In genomic region chr18:60064271-60064670, GRCh38 we compare ENCODE assay signal across 29 cellular contexts.
DNase-seq lines count a peak whose midpoint lies in the region; ATAC-seq and TF ChIP-seq lines count a peak whose summit lies in the region.
"Had no signal": no experiment of that assay in that cellular context is flagged by ENCODE, and none has a peak within 500 bp of the region (broad histone marks: within the 10 kb centered on the region; RNA-seq: fewer than 3 reads in every experiment).

No MANE protein-coding gene starts in this region.

- H3K4me3 ChIP-seq in RWPE2 (ENCODE audit: severe bottlenecking) (no peak overlapping the region), fibroblast of mammary gland (ENCODE audit: control insufficient read depth, low read depth, low read length) (no peak overlapping the region)
- no peak overlapping the region for H3K4me3 ChIP-seq in CD4-positive, alpha-beta memory T cell (ENCODE audit: low read length in 2 of 2)
- H3K4me3 ChIP-seq: heart left ventricle, SK-N-MC had no signal

- POLR2A ChIA-PET in CD4-positive, alpha-beta memory T cell (lab: Charles Lee; ENCODE audit: partially characterized antibody), result no interaction called here

- H3K27me3 ChIP-seq in RWPE2 (ENCODE audit: insufficient read depth, poor library complexity, severe bottlenecking), result no peaks in the 10 kb centered on the region
- H3K27me3 ChIP-seq in CD4-positive, alpha-beta memory T cell (ENCODE audit: insufficient read depth, low read length), result no peaks in the 10 kb centered on the region

- H3K36me3 ChIP-seq in RWPE2 (ENCODE audit: low read depth), result no peaks in the 10 kb centered on the region
- no peaks in the 10 kb centered on the region for H3K36me3 ChIP-seq in CD4-positive, alpha-beta memory T cell (ENCODE audit: insufficient read depth, low read length)
- H3K36me3 ChIP-seq: heart left ventricle had no signal

- no peaks in the 10 kb centered on the region for H3K36me3 Mint-ChIP-seq in CD4-positive, alpha-beta memory T cell
- H3K36me3 Mint-ChIP-seq: stimulated activated memory B cell treated with anti-CD40 and anti-IgM and Interleukin-4, amounts not matched to agents 10 μg/mL and 1 μg/mL and 100 μg/mL, for 72 hours; type B pancreatic cell had no signal

- ATAC-seq in RWPE2 (ENCODE audit: low read depth) (peak; percentile 23; the same call in 1 of the 3 replicates), GM18868 (IDR thresholded peaks at IDR 0.05; ENCODE audit: unreplicated experiment) (no peak)
- ATAC-seq: activated CD8-positive, alpha-beta T cell treated with anti-CD3 and anti-CD28 coated beads for 36 hours; heart left ventricle; HepG2; sciatic nerve; stimulated activated memory B cell treated with anti-CD40 and anti-IgM and Interleukin-4, amounts not matched to agents 10 μg/mL and 1 μg/mL and 100 μg/mL, for 72 hours had no signal

- H3K4me1 Mint-ChIP-seq in CD4-positive, alpha-beta memory T cell, result no peaks in the 10 kb centered on the region
- H3K4me1 Mint-ChIP-seq: B cell; stimulated activated memory B cell treated with anti-CD40 and anti-IgM and Interleukin-4, amounts not matched to agents 10 μg/mL and 1 μg/mL and 100 μg/mL, for 72 hours had no signal

- peak; percentile 21 for DNase-seq in AG08395 (ENCODE audit: low spot score)
- peak; percentile 41 for DNase-seq in HK-2 (ENCODE audit: unreplicated experiment)
- no peak for DNase-seq in RWPE2 (ENCODE audit: low spot score)
- peak; percentile 51 for DNase-seq in fibroblast of mammary gland (ENCODE audit: low read depth)
- no peak for DNase-seq in CD4-positive, alpha-beta memory T cell
- no peak for DNase-seq in HuH-7 (ENCODE audit: low spot score)
- DNase-seq in NCI-H526 (lab: John Stamatoyannopoulos, UW), result no peak
- DNase-seq: activated CD4-positive, alpha-beta T cell treated with anti-CD3 and anti-CD28 coated beads for 1 hour; activated CD8-positive, alpha-beta T cell treated with anti-CD3 and anti-CD28 coated beads for 36 hours; cerebellar nuclear complex; DMS53; heart left ventricle; mesendoderm; NCI-H1048; NCI-H1694 treated with DMSO at 0.1 percent for 48 hours; NCI-H69; posterior cingulate gyrus; stimulated activated CD4-positive, alpha-beta T cell treated with anti-CD3 and anti-CD28 coated beads, Interleukin-12 subunit alpha, Interleukin-12 subunit beta, amount 100 ng/mL, for 4 hours; stimulated activated CD4-positive, alpha-beta T cell treated with anti-CD3 and anti-CD28 coated beads, Interleukin-4, amount 100 ng/mL, for 24 hours; substantia nigra had no signal

- H3K27ac ChIP-seq in RWPE2 (ENCODE audit: poor library complexity, severe bottlenecking), result no peak overlapping the region
- no peak overlapping the region for H3K27ac ChIP-seq in CD4-positive, alpha-beta memory T cell (ENCODE audit: low read depth, low read length)
- H3K27ac ChIP-seq: heart left ventricle, HL-60, SK-N-MC had no signal

- CTCF ChIA-PET in CD4-positive, alpha-beta memory T cell (lab: Charles Lee; ENCODE audit: partially characterized antibody), result no interaction called here

- H3K9me3 Mint-ChIP-seq in CD4-positive, alpha-beta memory T cell, result no peaks in the 10 kb centered on the region
- H3K9me3 Mint-ChIP-seq: activated CD8-positive, alpha-beta T cell treated with anti-CD3 and anti-CD28 coated beads for 36 hours; stimulated activated memory B cell treated with anti-CD40 and anti-IgM and Interleukin-4, amounts not matched to agents 10 μg/mL and 1 μg/mL and 100 μg/mL, for 72 hours; T-helper 1 cell treated with Interleukin-12 subunit alpha and Interleukin-12 subunit beta and Interleukin-4 antibody, amounts not matched to agents 30 μg/mL and 1 μg/mL, for 36 hours; type B pancreatic cell had no signal

- no peak overlapping the region for H3K27ac Mint-ChIP-seq in CD4-positive, alpha-beta memory T cell
- H3K27ac Mint-ChIP-seq: activated CD8-positive, alpha-beta T cell treated with anti-CD3 and anti-CD28 coated beads for 36 hours; B cell; stimulated activated memory B cell treated with anti-CD40 and anti-IgM and Interleukin-4, amounts not matched to agents 10 μg/mL and 1 μg/mL and 100 μg/mL, for 72 hours; T-helper 1 cell treated with Interleukin-12 subunit alpha and Interleukin-12 subunit beta and Interleukin-4 antibody, amounts not matched to agents 30 μg/mL and 1 μg/mL, for 36 hours; type B pancreatic cell had no signal

- intact Hi-C loops in CD4-positive, alpha-beta memory T cell (cut with micrococcal nuclease), result no loop called here

- H3K9me3 ChIP-seq in RWPE2 (ENCODE audit: severe bottlenecking), result no peaks in the 10 kb centered on the region
- H3K9me3 ChIP-seq in CD4-positive, alpha-beta memory T cell (ENCODE audit: control insufficient read depth in 1 of 2, low read length in 2 of 2), result no peaks in the 10 kb centered on the region
- H3K9me3 ChIP-seq: heart left ventricle had no signal

- no peaks in the 10 kb centered on the region for H3K4me1 ChIP-seq in RWPE2 (ENCODE audit: insufficient read depth, poor library complexity, severe bottlenecking)
- H3K4me1 ChIP-seq in CD4-positive, alpha-beta memory T cell (ENCODE audit: insufficient read depth, low read length), result no peaks in the 10 kb centered on the region
- H3K4me1 ChIP-seq: heart left ventricle had no signal

- H3K4me3 Mint-ChIP-seq in CD4-positive, alpha-beta memory T cell, result no peak overlapping the region
- H3K4me3 Mint-ChIP-seq: activated CD8-positive, alpha-beta T cell treated with anti-CD3 and anti-CD28 coated beads for 36 hours; B cell; stimulated activated memory B cell treated with anti-CD40 and anti-IgM and Interleukin-4, amounts not matched to agents 10 μg/mL and 1 μg/mL and 100 μg/mL, for 72 hours; T-helper 1 cell treated with Interleukin-12 subunit alpha and Interleukin-12 subunit beta and Interleukin-4 antibody, amounts not matched to agents 30 μg/mL and 1 μg/mL, for 36 hours; type B pancreatic cell had no signal

- H3K27me3 Mint-ChIP-seq in CD4-positive, alpha-beta memory T cell, result peaks cover 0 to 4% of the 10 kb centered on the region in 2 donors

- TF ChIP-seq CTCF in RWPE2 (IDR thresholded peaks at IDR 0.05; ENCODE audit: poor library complexity, severe bottlenecking), result no peak
- TF ChIP-seq CTCF in fibroblast of mammary gland (conservative IDR thresholded peaks at IDR 0.05; ENCODE audit: control insufficient read depth, insufficient read depth, low read depth, low read length), result no peak

Comparison
In these comparisons a context has a peak if more than half of its experiments do, and no peak if none do; other contexts are left out.
1. DNase-seq: peak in AG08395 (single experiment), HK-2 (single experiment) and fibroblast of mammary gland (single experiment); none in RWPE2 (single experiment), CD4-positive, alpha-beta memory T cell (0 of 5), HuH-7 (single experiment) and NCI-H526 (0 of 2).